9 cellular contexts compared by ENCODE assay signal in the genomic region with DNA sequence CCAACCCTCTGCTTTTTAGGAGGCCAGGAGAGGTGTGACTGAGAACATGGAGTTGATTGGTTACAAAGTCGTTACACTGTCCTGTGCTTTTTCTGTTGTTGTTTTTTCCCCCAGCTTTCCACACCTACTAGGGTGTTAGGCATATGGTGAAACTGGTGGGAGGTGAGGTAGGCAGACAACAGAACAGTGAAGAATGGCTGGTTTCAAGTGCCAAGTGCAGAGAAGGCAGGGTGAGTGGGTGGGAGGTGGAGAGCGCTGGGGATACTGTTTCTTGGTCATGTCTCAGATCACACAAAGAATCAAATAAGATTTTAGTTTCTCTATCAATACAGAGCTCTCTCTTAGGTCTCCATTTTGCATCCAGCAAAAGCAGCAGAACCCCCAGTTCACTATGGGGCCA. TPM values are rescaled to one million over a fixed set of nuclear protein-coding genes. Genes with fewer than 3 reads are reported as not detected.
DNase-seq lines count a peak whose midpoint lies in the region; ATAC-seq and TF ChIP-seq lines count a peak whose summit lies in the region.
"Had no signal": no experiment of that assay in that cellular context is flagged by ENCODE, and none has a peak within 500 bp of the region (broad histone marks: within the 10 kb centered on the region; RNA-seq: fewer than 3 reads in every experiment).

No MANE protein-coding gene starts in this region.

- H3K27ac ChIP-seq in heart left ventricle, result peak overlapping the region; percentile 92 to 100 (median 98)
- peak overlapping the region; percentile 48 for H3K27ac ChIP-seq in urinary bladder (ENCODE audit: low read depth)
- H3K27ac ChIP-seq: C4-2B had no signal

- no peaks in the 10 kb centered on the region for H3K27me3 ChIP-seq in heart left ventricle

- DNase-seq in heart left ventricle (no peak), Right ventricle myocardium superior (no peak), cerebellum (ENCODE audit: low spot score) (peak; percentile 55), posterior cingulate gyrus (peak in 6 of 10 donors; percentile 29 to 87 (median 40)), dedifferentiated amniotic fluid mesenchymal stem cell (ENCODE audit: extremely low spot score) (no peak), mucosa of gallbladder (ENCODE audit: low spot score) (no peak), NCI-H82 (lab: John Stamatoyannopoulos, UW) (no peak)

- no peak for TF ChIP-seq CTCF in heart left ventricle (IDR thresholded peaks at IDR 0.05)

- H3K36me3 ChIP-seq in heart left ventricle, result no peaks in the 10 kb centered on the region
- H3K36me3 ChIP-seq in urinary bladder (ENCODE audit: insufficient read depth), result no peaks in the 10 kb centered on the region

- H3K4me3 ChIP-seq in heart left ventricle, result peak overlapping the region in 3 of 12 donors; percentile 16 to 98 (median 77)
- no peak overlapping the region for H3K4me3 ChIP-seq in urinary bladder (ENCODE audit: low read depth, low read length)

- no peak for TF ChIP-seq POLR2A in heart left ventricle (IDR thresholded peaks at IDR 0.05)

- H3K9me3 ChIP-seq in heart left ventricle, result no peaks in the 10 kb centered on the region

- ATAC-seq in heart left ventricle (no peak), Right ventricle myocardium superior (ENCODE audit: poor library complexity) (no peak)

- 60 to 69% (median 66%) methylated on average over 2 of the region's 2 CpGs for WGBS in heart left ventricle, 4 donors
- 60% methylated on average over 2 of the region's 2 CpGs for WGBS in urinary bladder

- intact Hi-C loops in heart left ventricle (cut with DNase I) (loop anchor here in 4 of 10 donors (5.0 kb wide), 2 partner anchors 48 to 93 kb away; a partner anchor contains a TSS), Right ventricle myocardium superior (cut with DNase I) (loop anchor here (5.0 kb wide), 1 partner anchor 93 kb away; a partner anchor contains a TSS), posterior cingulate gyrus (cut with DNase I) (loop anchor here (5.0 kb wide), 1 partner anchor 48 kb away; a partner anchor contains a TSS)

- H3K4me1 ChIP-seq in heart left ventricle (peaks cover 8 to 53% (median 40%) of the 10 kb centered on the region in 12 donors), urinary bladder (ENCODE audit: insufficient read depth) (no peaks in the 10 kb centered on the region)

RNA-seq across cellular contexts. Expression of a gene that starts 2.2 kb away (rescaled TPM):
- total RNA-seq in heart left ventricle, result 100 to 1,000 TPM; 218 to 472 (median 285) TPM
- 100 to 1,000 TPM; 104 to 161 TPM for polyA plus RNA-seq in heart left ventricle
- total RNA-seq in Right ventricle myocardium superior, result 203 TPM
- total RNA-seq in cerebellum, result 758 TPM
- total RNA-seq in urinary bladder, result 308 TPM
- 148 TPM for polyA plus RNA-seq in urinary bladder
- total RNA-seq in mucosa of gallbladder, result 323 TPM

RNA-seq across cellular contexts. Expression of a gene that starts 45.7 kb away (rescaled TPM):
- total RNA-seq in heart left ventricle, result 10 to 100 TPM; 17.2 to 23.5 (median 19.9) TPM
- 10 to 100 TPM in 1 of 2 donors, 1 to 10 TPM in 1; 7.5 to 20.3 TPM for polyA plus RNA-seq in heart left ventricle
- 18.7 TPM for total RNA-seq in Right ventricle myocardium superior
- total RNA-seq in cerebellum, result 15.2 TPM
- total RNA-seq in urinary bladder, result 13.5 TPM
- 19.2 TPM for polyA plus RNA-seq in urinary bladder
- 22.8 TPM for total RNA-seq in mucosa of gallbladder

Comparison
In these comparisons a context has a peak if more than half of its experiments do, and no peak if none do; other contexts are left out.
1. DNase-seq: peak in cerebellum (single experiment) and posterior cingulate gyrus (6 of 10); none in heart left ventricle (0 of 5), Right ventricle myocardium superior (single experiment), dedifferentiated amniotic fluid mesenchymal stem cell (single experiment), mucosa of gallbladder (single experiment) and NCI-H82 (single experiment).